Comparison of ENCODE assay signal across 16 cellular contexts in genomic region chr18:54696616-54697293, GRCh38.
"Had no signal": no experiment of that assay in that cellular context is flagged by ENCODE, and none has a peak within 500 bp of the region (broad histone marks: within the 10 kb centered on the region; RNA-seq: fewer than 3 reads in every experiment).

No MANE protein-coding gene starts in this region.

- H3K36me3 ChIP-seq: breast epithelium, left ventricle myocardium inferior, neural progenitor cell, vagina had no signal

- H3K27ac ChIP-seq: breast epithelium, epithelial cell of prostate, foreskin keratinocyte, left ventricle myocardium inferior, neural progenitor cell, testis, vagina had no signal

- H3K4me1 ChIP-seq: breast epithelium, foreskin keratinocyte, left ventricle myocardium inferior, testis, vagina had no signal

- DNase-seq: activated gamma-delta T cell treated with Interleukin-2 at 50 U/mL for 16 hours; activated T-cell treated with anti-CD3 and anti-CD28 coated beads, Interleukin-2, amount 50 U/mL, for 1 hour; aorta; cortex of kidney; foreskin keratinocyte; left ventricle myocardium inferior; naive thymus-derived CD8-positive, alpha-beta T cell; retina; stimulated activated CD4-positive, alpha-beta T cell treated with anti-CD3 and anti-CD28 coated beads, Interleukin-2, amount 100 ng/mL, for 48 hours; stimulated activated naive CD4-positive, alpha-beta T cell; testis had no signal

- H3K9ac ChIP-seq: neural progenitor cell had no signal

- H3K27me3 ChIP-seq: breast epithelium, foreskin keratinocyte, neural progenitor cell, testis, vagina had no signal

- H3K9me3 ChIP-seq: breast epithelium, testis, vagina had no signal

- H3K4me2 ChIP-seq: neural progenitor cell had no signal

- ATAC-seq: foreskin keratinocyte; naive thymus-derived CD8-positive, alpha-beta T cell; WTC11 had no signal

- H3K4me3 ChIP-seq: breast epithelium, left ventricle myocardium inferior, neural progenitor cell, testis, vagina had no signal

- H2AFZ ChIP-seq: neural progenitor cell had no signal
